1 cellular context compared by ENCODE assay signal in genomic region chr11:96098511-96099241, GRCh38.
TF ChIP-seq lines count a peak whose summit lies in the region.

No MANE protein-coding gene starts in this region.

TF ChIP-seq in A549, 52 proteins besides CTCF, POLR2A, EP300 and RAD21:
- TF ChIP-seq TP53 (CRISPR knock-in tag; IDR thresholded peaks at IDR 0.05) (no peak), KDM1A (IDR thresholded peaks at IDR 0.05; ENCODE audit: low read depth) (no peak), HOXA7 (CRISPR knock-in tag; IDR thresholded peaks at IDR 0.05) (no peak), RFX5 (IDR thresholded peaks at IDR 0.05) (no peak), CEBPB (IDR thresholded peaks at IDR 0.05) (peak; percentile 68 to 69; a peak in 3 of 4 replicates)
- TF ChIP-seq, protein P1, sequence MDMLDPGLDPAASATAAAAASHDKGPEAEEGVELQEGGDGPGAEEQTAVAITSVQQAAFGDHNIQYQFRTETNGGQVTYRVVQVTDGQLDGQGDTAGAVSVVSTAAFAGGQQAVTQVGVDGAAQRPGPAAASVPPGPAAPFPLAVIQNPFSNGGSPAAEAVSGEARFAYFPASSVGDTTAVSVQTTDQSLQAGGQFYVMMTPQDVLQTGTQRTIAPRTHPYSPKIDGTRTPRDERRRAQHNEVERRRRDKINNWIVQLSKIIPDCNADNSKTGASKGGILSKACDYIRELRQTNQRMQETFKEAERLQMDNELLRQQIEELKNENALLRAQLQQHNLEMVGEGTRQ (IDR thresholded peaks at IDR 0.05), result no peak
